8 cellular contexts compared by ENCODE assay signal in the genomic region with DNA sequence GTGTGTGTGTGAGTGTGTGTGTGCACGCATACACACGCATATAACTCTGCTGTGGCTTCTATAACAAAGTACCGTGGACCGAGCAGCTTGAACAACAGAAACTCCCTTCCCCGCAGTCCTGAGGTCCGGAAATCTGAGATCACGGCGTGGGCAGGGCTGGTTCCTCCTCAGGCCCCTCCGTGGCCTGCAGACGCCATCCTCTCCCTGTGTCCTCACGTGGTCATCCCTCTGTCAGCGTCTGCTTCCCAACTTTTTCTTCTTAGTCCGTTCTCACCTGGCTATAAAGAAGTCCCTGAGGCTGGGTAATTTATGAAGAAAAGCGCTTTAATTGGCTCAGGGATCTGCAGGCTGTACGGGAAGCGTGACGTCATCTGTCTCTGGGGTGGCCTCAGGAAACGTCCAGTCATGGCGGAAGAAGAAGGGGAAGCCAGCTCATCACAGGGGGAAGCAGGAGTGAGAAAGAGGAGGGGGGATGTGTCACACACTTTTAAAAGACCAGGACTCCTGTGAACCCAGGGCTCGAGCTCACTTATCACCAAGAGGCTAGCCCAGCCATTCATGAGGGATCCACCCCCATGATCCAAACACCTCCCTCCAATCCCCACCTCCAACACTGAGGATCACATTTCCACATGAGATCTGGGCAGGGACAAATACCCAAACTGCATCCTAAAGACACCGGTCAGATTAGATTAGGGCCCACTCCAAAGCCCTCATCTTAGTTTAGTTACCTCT.
DNase-seq lines count a peak whose midpoint lies in the region; ATAC-seq and TF ChIP-seq lines count a peak whose summit lies in the region.

No MANE protein-coding gene starts in this region.

- peak; percentile 87 to 90 for DNase-seq in AML-193 (lab: John Stamatoyannopoulos, UW)
- DNase-seq in HUDEP-2 (lab: John Stamatoyannopoulos, UW; ENCODE audit: unreplicated experiment in 76 of 76) = peak in 74 of 76 experiments; percentile 16 to 84 (median 56)
- DNase-seq in activated CD4-positive, alpha-beta T cell treated with anti-CD3 and anti-CD28 coated beads for 24 hours (ENCODE audit: low read depth in 2 of 2) = peak; percentile 42 to 49
- DNase-seq in coronary artery (ENCODE audit: low spot score) = no peak
- peak; percentile 67 for DNase-seq in myocyte (ENCODE audit: low read depth)
- DNase-seq in stimulated activated naive CD8-positive, alpha-beta T cell treated with anti-CD3 and anti-CD28 coated beads, Interleukin-15, Interleukin-2, amounts not matched to agents 100 U/mL and 50 U/mL, for 24 hours = peak; percentile 79
- no peak for DNase-seq in D341Med (ENCODE audit: low spot score)

- H3K4me3 ChIP-seq in coronary artery = peak overlapping the region; percentile 65

- TF ChIP-seq CTCF in coronary artery (IDR thresholded peaks at IDR 0.05) = no peak

- peak; percentile 47 for ATAC-seq in GM19452 (IDR thresholded peaks at IDR 0.05; ENCODE audit: unreplicated experiment)
- ATAC-seq in stimulated activated naive CD8-positive, alpha-beta T cell treated with anti-CD3 and anti-CD28 coated beads, Interleukin-15, Interleukin-2, amounts not matched to agents 100 U/mL and 50 U/mL, for 24 hours = peak; percentile 33

- peak overlapping the region in 1 of 2 donors; percentile 89 for H3K27ac ChIP-seq in coronary artery

Comparison
In these comparisons a context has a peak if more than half of its experiments do, and no peak if none do; other contexts are left out.
1. DNase-seq: peak in AML-193 (2 of 2), HUDEP-2 (74 of 76), activated CD4-positive, alpha-beta T cell treated with anti-CD3 and anti-CD28 coated beads for 24 hours (2 of 2), myocyte (single experiment) and stimulated activated naive CD8-positive, alpha-beta T cell treated with anti-CD3 and anti-CD28 coated beads, Interleukin-15, Interleukin-2, amounts not matched to agents 100 U/mL and 50 U/mL, for 24 hours (single experiment); none in coronary artery (single experiment) and D341Med (single experiment).